In genomic region chr21:43794857-43795256, GRCh38 we compare ENCODE assay signal across 23 cellular contexts. TPM values are rescaled to one million over a fixed set of nuclear protein-coding genes. Genes with fewer than 3 reads are reported as not detected.
DNase-seq lines count a peak whose midpoint lies in the region; ATAC-seq, FAIRE-seq and TF ChIP-seq lines count a peak whose summit lies in the region.
"Had no signal": no experiment of that assay in that cellular context is flagged by ENCODE, and none has a peak within 500 bp of the region (broad histone marks: within the 10 kb centered on the region; RNA-seq: fewer than 3 reads in every experiment).

No MANE protein-coding gene starts in this region.

- no peak overlapping the region for H3K4me2 ChIP-seq in K562 (ENCODE audit: insufficient read depth, low read length)
- H3K4me2 ChIP-seq: BLaER1 treated with 17β-estradiol and CSF1 and Interleukin-3, amounts not matched to agents 10 nM and 100 nM had no signal

- CTCF ChIA-PET in K562 (lab: Yijun Ruan, JAX; ENCODE audit: low intra/inter-chr PET ratio) = no interaction called here

- intact Hi-C loops in Right ventricle myocardium inferior (cut with DNase I) (no loop called here), cardiac septum (cut with DNase I) (no loop called here), K562 (cut with micrococcal nuclease) (no loop called here), CD14-positive monocyte (cut with micrococcal nuclease) (no loop called here)

- in situ Hi-C loops in K562 (cut with MboI) = loop anchor here (25.0 kb wide), 1 partner anchor 342 kb away; the partner anchor contains the start of gene GATD3

- no peaks in the 10 kb centered on the region for H3K27me3 ChIP-seq in K562 (ENCODE audit: control insufficient read depth in 2 of 2, insufficient read depth in 2 of 2, low read length in 2 of 2)
- H3K27me3 ChIP-seq: BLaER1 treated with 17β-estradiol and CSF1 and Interleukin-3, amounts not matched to agents 10 nM and 100 nM had no signal

- H3K36me3 Mint-ChIP-seq in neural crest cell (ENCODE audit: low read depth) (peaks cover 11% of the 10 kb centered on the region), CD14-positive monocyte (peaks cover 50 to 70% of the 10 kb centered on the region in 2 donors)
- H3K36me3 Mint-ChIP-seq in stimulated activated naive B cell treated with anti-CD40 and anti-IgM and Interleukin-4, amounts not matched to agents 10 μg/mL and 1 μg/mL and 100 μg/mL, for 72 hours = peaks cover 72 to 82% of the 10 kb centered on the region in 2 donors

- TF ChIP-seq POLR2A in K562 (conservative IDR thresholded peaks at IDR 0.05) = no peak

- no peak for TF ChIP-seq RAD21 in K562 (CRISPR knock-in tag; conservative IDR thresholded peaks at IDR 0.05 in 1 of 2, IDR thresholded peaks at IDR 0.05 in 1 of 2)

- H3K9me1 ChIP-seq in K562 (ENCODE audit: control insufficient read depth, insufficient read depth, low read length) = peaks cover 12% of the 10 kb centered on the region

- H2AFZ ChIP-seq in K562 (ENCODE audit: low read depth, low read length) = no peak overlapping the region
- H2AFZ ChIP-seq: GM23248 had no signal

- no peak overlapping the region for H3K9ac ChIP-seq in K562 (ENCODE audit: insufficient read depth in 1 of 2, low read depth in 2 of 2, low read length in 2 of 2)
- H3K9ac ChIP-seq: GM23248 had no signal

- H3K9me3 Mint-ChIP-seq in neural crest cell (no peaks in the 10 kb centered on the region), CD14-positive monocyte (peaks cover 0 to 5% (median 0%) of the 10 kb centered on the region in 7 donors)
- H3K9me3 Mint-ChIP-seq in stimulated activated naive B cell treated with anti-CD40 and anti-IgM and Interleukin-4, amounts not matched to agents 10 μg/mL and 1 μg/mL and 100 μg/mL, for 72 hours = no peaks in the 10 kb centered on the region
- H3K9me3 Mint-ChIP-seq: CD4-positive, CD25-positive, alpha-beta regulatory T cell; CD8-positive, alpha-beta memory T cell had no signal

- peaks cover 17% of the 10 kb centered on the region; the same call in 1 of the 2 replicates for H4K20me1 ChIP-seq in K562 (replicated peaks; ENCODE audit: control insufficient read depth, insufficient read depth, low read length)

- DNase-seq in Right ventricle myocardium inferior (ENCODE audit: missing footprints) = peak; percentile 30
- DNase-seq in cardiac septum (ENCODE audit: low spot score) = no peak
- DNase-seq in K562 (ENCODE audit: extremely low read depth in 1 of 4, low spot score in 3 of 4) = no peak
- no peak for DNase-seq in neural crest cell (ENCODE audit: low read depth, low spot score)
- no peak for DNase-seq in stimulated activated naive B cell treated with anti-CD40 and anti-IgM and Interleukin-4, amounts not matched to agents 10 μg/mL and 1 μg/mL and 100 μg/mL, for 72 hours
- DNase-seq in GM19238 (ENCODE audit: insufficient read length, low spot score) = no peak
- DNase-seq in T-helper 1 cell = no peak
- no peak for DNase-seq in CD14-positive monocyte (ENCODE audit: low spot score)
- DNase-seq: 8988T; CD4-positive, CD25-positive, alpha-beta regulatory T cell; CD8-positive, alpha-beta memory T cell; COR-L47; DMS 273 treated with DMSO at 0.1 percent for 48 hours; DMS53; DND-41; EL; GM23248; HCEC 1CT; IMR-90 had no signal

- H3K27ac Mint-ChIP-seq in neural crest cell (ENCODE audit: unreplicated experiment) (peak overlapping the region; percentile 19), CD14-positive monocyte (peak overlapping the region in 2 of 7 donors; percentile 50 to 78)
- H3K27ac Mint-ChIP-seq in stimulated activated naive B cell treated with anti-CD40 and anti-IgM and Interleukin-4, amounts not matched to agents 10 μg/mL and 1 μg/mL and 100 μg/mL, for 72 hours = peak overlapping the region; percentile 20
- H3K27ac Mint-ChIP-seq: CD4-positive, CD25-positive, alpha-beta regulatory T cell had no signal

- H3K27me3 Mint-ChIP-seq in neural crest cell (ENCODE audit: low read depth) = no peaks in the 10 kb centered on the region
- no peaks in the 10 kb centered on the region for H3K27me3 Mint-ChIP-seq in stimulated activated naive B cell treated with anti-CD40 and anti-IgM and Interleukin-4, amounts not matched to agents 10 μg/mL and 1 μg/mL and 100 μg/mL, for 72 hours
- H3K27me3 Mint-ChIP-seq in CD14-positive monocyte (ENCODE audit: low read depth in 3 of 3) = peaks cover 0 to 4% (median 2%) of the 10 kb centered on the region in 3 donors
- H3K27me3 Mint-ChIP-seq: CD4-positive, CD25-positive, alpha-beta regulatory T cell; CD8-positive, alpha-beta memory T cell had no signal

- WGBS in K562 (ENCODE audit: insufficient coverage, low coverage, missing lambda C conversion rate) = 91% methylated on average over 14 of the region's 14 CpGs

- BruUV-seq in K562 (replicated peaks; lab: Mats Ljungman, UMichigan) = no TSS peak

- TF ChIP-seq CTCF in K562 (IDR thresholded peaks at IDR 0.05 in 2 of 3, conservative IDR thresholded peaks at IDR 0.05 in 1 of 3; ENCODE audit: insufficient read depth in 2 of 3, low read depth in 1 of 3, low read length in 3 of 3) (no peak), neural crest cell (conservative IDR thresholded peaks at IDR 0.05) (no peak), CD14-positive monocyte (IDR thresholded peaks at IDR 0.05) (no peak)

- TF ChIP-seq EP300 in K562 (IDR thresholded peaks at IDR 0.05; ENCODE audit: low read length) = no peak

- peaks cover 10 to 26% of the 10 kb centered on the region in 2 experiments; a peak in 3 of 5 replicates for H3K4me1 ChIP-seq in K562 (replicated peaks in 1 of 2; ENCODE audit: control insufficient read depth in 2 of 2, insufficient read depth in 2 of 2, low read length in 2 of 2)

- no peaks in the 10 kb centered on the region for H3K9me3 ChIP-seq in K562 (replicated peaks; ENCODE audit: control insufficient read depth, insufficient read depth, low read depth, low read length)
- H3K9me3 ChIP-seq: BLaER1 treated with 17β-estradiol and CSF1 and Interleukin-3, amounts not matched to agents 10 nM and 100 nM had no signal

- FAIRE-seq in K562 (lab: Jason Lieb, UNC) = no peak
- FAIRE-seq: GM12878, GM19239 had no signal

- H3K27ac ChIP-seq in K562 (ENCODE audit: extremely low read depth, low read depth, low read length) = no peak overlapping the region
- H3K27ac ChIP-seq: BLaER1 treated with 17β-estradiol and CSF1 and Interleukin-3, amounts not matched to agents 10 nM and 100 nM; GM23248; HL-60 had no signal

- H3K4me3 ChIP-seq in K562 = no peak overlapping the region
- H3K4me3 ChIP-seq: BLaER1 treated with 17β-estradiol and CSF1 and Interleukin-3, amounts not matched to agents 10 nM and 100 nM; GM12878; GM23248 had no signal

- POLR2A ChIA-PET in K562 (lab: Yijun Ruan, JAX) = interaction anchor here (0.7 to 1.4 kb wide), 5 partner anchors 8 to 980 kb away, joined by 3 to 6 read pairs (median 4); no protein-coding TSS in a partner anchor

- ATAC-seq in Right ventricle myocardium inferior (no peak), K562 (no peak)
- ATAC-seq in stimulated activated naive B cell treated with anti-CD40 and anti-IgM and Interleukin-4, amounts not matched to agents 10 μg/mL and 1 μg/mL and 100 μg/mL, for 72 hours (replicated peaks) = no peak
- ATAC-seq: GM12878 had no signal

- peaks cover 64% of the 10 kb centered on the region for H3K79me2 ChIP-seq in K562 (ENCODE audit: control insufficient read depth, insufficient read depth, low read length)

- H3K4me3 Mint-ChIP-seq in neural crest cell (no peak overlapping the region), CD14-positive monocyte (no peak overlapping the region)
- no peak overlapping the region for H3K4me3 Mint-ChIP-seq in stimulated activated naive B cell treated with anti-CD40 and anti-IgM and Interleukin-4, amounts not matched to agents 10 μg/mL and 1 μg/mL and 100 μg/mL, for 72 hours

- H3K4me1 Mint-ChIP-seq in neural crest cell (peaks cover 17% of the 10 kb centered on the region), CD14-positive monocyte (peaks cover 14% of the 10 kb centered on the region)
- H3K4me1 Mint-ChIP-seq in stimulated activated naive B cell treated with anti-CD40 and anti-IgM and Interleukin-4, amounts not matched to agents 10 μg/mL and 1 μg/mL and 100 μg/mL, for 72 hours = peaks cover 21 to 37% of the 10 kb centered on the region in 2 donors

- H3K36me3 ChIP-seq in K562 (ENCODE audit: control insufficient read depth, insufficient read depth, low read length) = peaks cover 97% of the 10 kb centered on the region

RNA-seq across cellular contexts. Expression of gene RRP1, which starts 5.5 kb away (rescaled TPM):
- total RNA-seq in Right ventricle myocardium inferior (10.1 TPM), cardiac septum (10.3 TPM), K562 (2014; rRNA removed) (68.6 and 84.3 TPM in 2 replicates), K562 (2014; rRNA removed; fragmentation: Illumina TruSeq; extraction: Trizol) (40.5 and 48.5 TPM in 2 replicates), K562 (2015; rRNA removed; fragmentation: Illumina TruSeq; extraction: Trizol) (51.6 and 52.9 TPM in 2 replicates), K562 (2021) (89.1 and 105 TPM in 2 replicates), neural crest cell (49.0 and 49.4 TPM in 2 replicates)
- total RNA-seq in K562 (2011; cell fraction: chromatin; rRNA removed; ENCODE audit: low replicate concordance) = 200 and 398 TPM in 2 replicates
- total RNA-seq in K562 (2011; cell fraction: nucleolus; rRNA removed) = 176 and 196 TPM in 2 replicates
- 186 and 220 TPM in 2 replicates for total RNA-seq in K562 (2011; cell fraction: nucleoplasm; rRNA removed)
- polyA plus RNA-seq in K562 (2011; rRNA removed) (38.0 and 47.3 TPM in 2 replicates), K562 (2014; fragmentation: Illumina TruSeq; extraction: Trizol) (79.7 and 97.5 TPM in 2 replicates), K562 (2014; fragmentation: Nextera tagmentation; extraction: Ambion mirVana) (1 to 10 TPM in 1 of 2 experiments, under 1 TPM in 1; 0.89 to 1.8 TPM), K562 (2014; rRNA removed) (60.2 and 64.7 TPM in 2 replicates), CD14-positive monocyte (1 to 10 TPM; 2.7 to 4.6 TPM)
- 22.9 and 23.5 TPM in 2 replicates for polyA plus RNA-seq in K562 (2011; cell fraction: cytosol; rRNA removed)
- polyA plus RNA-seq in K562 (2011; cell fraction: nucleus; rRNA removed) = 233 and 286 TPM in 2 replicates
- polyA plus RNA-seq in K562 (2012) = 35.6 and 62.2 TPM in 2 replicates
- 23.9 and 28.6 TPM in 2 replicates for polyA minus RNA-seq in K562 (2011; rRNA and poly(A)+ RNA removed)
- polyA minus RNA-seq in K562 (2011; cell fraction: cytosol; rRNA and poly(A)+ RNA removed) = 20.8 and 22.0 TPM in 2 replicates
- 66.5 and 104 TPM in 2 replicates for polyA minus RNA-seq in K562 (2011; cell fraction: nucleus; rRNA and poly(A)+ RNA removed)

RNA-seq across cellular contexts. Expression of gene CSTB, which starts 18.7 kb away (rescaled TPM):
- total RNA-seq in Right ventricle myocardium inferior = 44.1 TPM
- total RNA-seq in cardiac septum = 34.6 TPM
- total RNA-seq in K562 (2011; cell fraction: chromatin; rRNA removed; ENCODE audit: low replicate concordance) = 10.6 and 21.9 TPM in 2 replicates
- 19.5 and 22.0 TPM in 2 replicates for total RNA-seq in K562 (2011; cell fraction: nucleolus; rRNA removed)
- total RNA-seq in K562 (2011; cell fraction: nucleoplasm; rRNA removed) = 18.3 and 24.3 TPM in 2 replicates
- total RNA-seq in K562 (2014; rRNA removed) = 23.1 and 29.0 TPM in 2 replicates
- total RNA-seq in K562 (2014; rRNA removed; fragmentation: Illumina TruSeq; extraction: Trizol) = 20.8 and 21.1 TPM in 2 replicates
- 31.7 and 34.9 TPM in 2 replicates for total RNA-seq in K562 (2015; rRNA removed; fragmentation: Illumina TruSeq; extraction: Trizol)
- 43.5 and 48.1 TPM in 2 replicates for total RNA-seq in K562 (2021)
- polyA plus RNA-seq in K562 (2011; rRNA removed) = 46.6 and 58.0 TPM in 2 replicates
- polyA plus RNA-seq in K562 (2011; cell fraction: cytosol; rRNA removed) = 74.4 and 80.8 TPM in 2 replicates
- polyA plus RNA-seq in K562 (2011; cell fraction: nucleus; rRNA removed) = 36.5 and 43.3 TPM in 2 replicates
- polyA plus RNA-seq in K562 (2012) = 76.9 and 118 TPM in 2 replicates
- polyA plus RNA-seq in K562 (2014; fragmentation: Illumina TruSeq; extraction: Trizol) = 64.2 and 79.8 TPM in 2 replicates
- polyA plus RNA-seq in K562 (2014; fragmentation: Nextera tagmentation; extraction: Ambion mirVana) = 10 to 100 TPM; 12.4 to 17.1 TPM
- polyA plus RNA-seq in K562 (2014; rRNA removed) = 65.0 and 67.8 TPM in 2 replicates
- 33.5 and 37.4 TPM in 2 replicates for polyA minus RNA-seq in K562 (2011; rRNA and poly(A)+ RNA removed)
- 14.2 and 21.7 TPM in 2 replicates for polyA minus RNA-seq in K562 (2011; cell fraction: cytosol; rRNA and poly(A)+ RNA removed)
- 9.0 and 14.1 TPM in 2 replicates for polyA minus RNA-seq in K562 (2011; cell fraction: nucleus; rRNA and poly(A)+ RNA removed)
- total RNA-seq in neural crest cell = 37.1 and 40.9 TPM in 2 replicates
- polyA plus RNA-seq in CD14-positive monocyte = 100 to 1,000 TPM; 115 to 120 TPM
